ENCODE assay signal across 8 cellular contexts in genomic region chr16:6081320-6081976, GRCh38.
DNase-seq lines count a peak whose midpoint lies in the region; ATAC-seq and TF ChIP-seq lines count a peak whose summit lies in the region.

No MANE protein-coding gene starts in this region.

- H3K9me2 ChIP-seq in HCT116 (ENCODE audit: insufficient read depth) = no peaks in the 10 kb centered on the region

- H4K20me1 ChIP-seq in HCT116 (ENCODE audit: insufficient read depth) = no peaks in the 10 kb centered on the region

- TF ChIP-seq POLR2A in HCT116 (IDR thresholded peaks at IDR 0.05; ENCODE audit: borderline replicate concordance, extremely low read depth, insufficient read depth, insufficient read length) (no peak), sigmoid colon (IDR thresholded peaks at IDR 0.05) (no peak)

- CTCF ChIA-PET in HCT116 (lab: Charles Lee) = no interaction called here
- CTCF ChIA-PET in RWPE1 (lab: Yijun Ruan, JAX) = interaction anchor here (0.8 kb wide), 1 partner anchor 62 kb away, joined by 3 read pairs; no protein-coding TSS in a partner anchor

- no peak overlapping the region for H3K4me2 ChIP-seq in HCT116 (ENCODE audit: low read length)

- H3K79me2 ChIP-seq in HCT116 (ENCODE audit: insufficient read depth, low read length) = no peaks in the 10 kb centered on the region

- H3K27ac ChIP-seq in HCT116 (ENCODE audit: low read depth, low read length) = no peak overlapping the region
- H3K27ac ChIP-seq in RWPE1 = no peak overlapping the region
- no peak overlapping the region for H3K27ac ChIP-seq in sigmoid colon

- no peaks in the 10 kb centered on the region for H3K4me1 ChIP-seq in HCT116 (ENCODE audit: control insufficient read depth in 1 of 2, insufficient read depth in 2 of 2, low read length in 2 of 2)
- H3K4me1 ChIP-seq in sigmoid colon = no peaks in the 10 kb centered on the region

- TF ChIP-seq RAD21 in HCT116 (IDR thresholded peaks at IDR 0.05; ENCODE audit: low read depth) = peak; percentile 35; the same call in 1 of the 2 replicates

- peak; percentile 15 for DNase-seq in DMS53 (lab: John Stamatoyannopoulos, UW)
- DNase-seq in HCT116 (ENCODE audit: low read depth, low spot score) = no peak
- peak; percentile 8 for DNase-seq in RWPE1 (ENCODE audit: low spot score)
- no peak for DNase-seq in fibroblast of the aortic adventitia (ENCODE audit: low read depth)
- DNase-seq in stimulated activated CD8-positive, alpha-beta memory T cell treated with anti-CD3 and anti-CD28 coated beads, Interleukin-4, amount 100 ng/mL, for 48 hours = peak; percentile 45
- no peak for DNase-seq in NCI-H1436 (lab: John Stamatoyannopoulos, UW)
- no peak for DNase-seq in GM20000 (ENCODE audit: low spot score)
- no peak for DNase-seq in sigmoid colon

- H3K27me3 ChIP-seq in HCT116 (ENCODE audit: insufficient read depth, low read length) (no peaks in the 10 kb centered on the region), sigmoid colon (no peaks in the 10 kb centered on the region)

- intact Hi-C loops in HCT116 (cut with micrococcal nuclease) (no loop called here), sigmoid colon (cut with DNase I) (no loop called here)

- H3K36me3 ChIP-seq in HCT116 (ENCODE audit: control insufficient read depth in 1 of 2, insufficient read depth in 2 of 2, low read length in 2 of 2) (no peaks in the 10 kb centered on the region), sigmoid colon (no peaks in the 10 kb centered on the region)

- ATAC-seq in HCT116 = no peak

- no peak for TF ChIP-seq EP300 in sigmoid colon (IDR thresholded peaks at IDR 0.05)

- no peak overlapping the region for H3K9ac ChIP-seq in HCT116 (ENCODE audit: low read length)

- TF ChIP-seq CTCF in HCT116 (IDR thresholded peaks at IDR 0.05 in 2 of 3, conservative IDR thresholded peaks at IDR 0.05 in 1 of 3; ENCODE audit: borderline replicate concordance in 1 of 3, insufficient read depth in 1 of 3, low read depth in 2 of 3, low read length in 2 of 3) (peak in 2 of 3 experiments; percentile 56 to 59; a peak in 4 of 6 replicates), RWPE1 (conservative IDR thresholded peaks at IDR 0.05; ENCODE audit: low read depth) (peak; percentile 29; the same call in 1 of the 2 replicates), fibroblast of the aortic adventitia (IDR thresholded peaks at IDR 0.05; ENCODE audit: insufficient read depth, low read length) (peak; percentile 39), GM20000 (IDR thresholded peaks at IDR 0.05; ENCODE audit: extremely low read depth, missing control alignments) (no peak), sigmoid colon (IDR thresholded peaks at IDR 0.05) (no peak)

- H3K9me3 ChIP-seq in HCT116 (ENCODE audit: control insufficient read depth in 1 of 2, insufficient read depth in 1 of 2, low read depth in 1 of 2, low read length in 2 of 2) (no peaks in the 10 kb centered on the region; a peak in 2 of 4 replicates), sigmoid colon (no peaks in the 10 kb centered on the region)

- H3K4me3 ChIP-seq in HCT116 (replicated peaks in 1 of 2; ENCODE audit: low read depth in 1 of 2, low read length in 2 of 2) (no peak overlapping the region), fibroblast of the aortic adventitia (ENCODE audit: low read depth, low read length) (no peak overlapping the region), sigmoid colon (no peak overlapping the region)

- 46 to 53% methylated on average over 5 of the region's 5 CpGs for WGBS in sigmoid colon, 2 donors

- RAD21 ChIA-PET in HCT116 (lab: Charles Lee; ENCODE audit: low non-redundant PET in 1 of 2, low total read pairs in 2 of 2, uncharacterized antibody in 2 of 2, unreplicated experiment in 2 of 2) = interaction anchor here in 1 of 2 experiments (0.6 kb wide), 1 partner anchor 382 kb away, joined by 4 read pairs; no protein-coding TSS in a partner anchor

- no TSS peak for BruUV-seq in HCT116 (replicated peaks; lab: Mats Ljungman, UMichigan)

- POLR2A ChIA-PET in HCT116 (lab: Charles Lee) = no interaction called here
- POLR2A ChIA-PET in RWPE1 (lab: Yijun Ruan, JAX; ENCODE audit: low non-redundant PET) = no interaction called here

- no peak overlapping the region for H2AFZ ChIP-seq in HCT116 (ENCODE audit: low read depth, low read length, poor library complexity, severe bottlenecking)

TF ChIP-seq in HCT116, 20 proteins besides CTCF, POLR2A, EP300 and RAD21:
- TF ChIP-seq MAX (IDR thresholded peaks at IDR 0.05) = no peak
- TF ChIP-seq ELF1 (IDR thresholded peaks at IDR 0.05; ENCODE audit: borderline replicate concordance, low read depth) = no peak
- no peak for TF ChIP-seq EZH2 (IDR thresholded peaks at IDR 0.05)
- TF ChIP-seq POLR2AphosphoS5 (IDR thresholded peaks at IDR 0.05; ENCODE audit: low read depth, low read length) = no peak
- TF ChIP-seq, protein P1, sequence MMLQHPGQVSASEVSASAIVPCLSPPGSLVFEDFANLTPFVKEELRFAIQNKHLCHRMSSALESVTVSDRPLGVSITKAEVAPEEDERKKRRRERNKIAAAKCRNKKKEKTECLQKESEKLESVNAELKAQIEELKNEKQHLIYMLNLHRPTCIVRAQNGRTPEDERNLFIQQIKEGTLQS (IDR thresholded peaks at IDR 0.05) = no peak
- no peak for TF ChIP-seq JUND (IDR thresholded peaks at IDR 0.05)

Comparison
In these comparisons a context has a peak if more than half of its experiments do, and no peak if none do; other contexts are left out.
1. DNase-seq: peak in DMS53 (single experiment), RWPE1 (single experiment) and stimulated activated CD8-positive, alpha-beta memory T cell treated with anti-CD3 and anti-CD28 coated beads, Interleukin-4, amount 100 ng/mL, for 48 hours (single experiment); none in HCT116 (single experiment), fibroblast of the aortic adventitia (single experiment), NCI-H1436 (single experiment), GM20000 (single experiment) and sigmoid colon (single experiment).
2. CTCF ChIP-seq: peak in HCT116 (2 of 3), RWPE1 (single experiment) and fibroblast of the aortic adventitia (single experiment); none in GM20000 (single experiment) and sigmoid colon (0 of 4).